Comparison of ENCODE assay signal across 8 cellular contexts in the genomic region with DNA sequence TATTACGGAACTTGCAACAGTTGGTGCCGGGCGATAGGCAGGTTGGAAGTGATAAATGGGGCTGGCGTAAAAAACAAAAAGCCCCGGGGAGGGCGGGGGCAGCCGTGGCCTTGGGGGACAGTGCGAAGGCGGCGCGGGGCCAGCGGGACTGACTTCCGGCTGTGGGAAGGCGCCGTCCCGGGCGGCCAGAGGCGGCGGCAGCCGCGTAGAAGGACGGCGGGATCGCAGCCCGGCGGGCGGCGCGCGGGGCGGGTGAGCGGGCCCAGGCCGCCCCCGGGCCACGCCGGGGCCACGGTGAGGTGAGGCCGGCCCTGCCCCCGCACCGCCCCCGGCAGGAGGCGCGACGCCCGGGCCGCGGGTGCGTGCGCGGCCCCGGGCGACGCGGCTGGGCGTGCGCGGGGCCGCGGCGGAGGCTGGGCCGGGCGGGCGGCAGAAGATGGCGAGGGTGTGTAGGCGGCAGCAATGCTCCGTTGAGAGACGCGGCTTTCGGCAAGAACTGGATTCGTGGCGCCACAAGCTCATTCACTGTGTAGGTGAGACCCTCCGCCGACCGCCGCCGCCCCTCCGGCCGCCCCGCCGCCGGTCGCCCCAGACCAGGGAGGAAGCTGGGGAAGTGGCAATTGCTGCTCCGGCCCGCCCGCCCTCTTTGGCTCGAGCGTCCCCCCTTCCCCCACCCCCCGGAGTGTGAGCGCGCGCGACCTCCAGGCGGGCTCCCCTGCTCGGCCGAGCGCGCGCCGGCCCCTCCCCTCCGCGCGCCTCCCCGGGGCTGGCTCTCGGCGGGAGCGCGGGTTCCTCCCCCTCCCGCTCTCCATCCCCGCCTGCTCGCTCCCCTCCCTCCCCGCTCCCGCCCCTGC. TPM values are rescaled to one million over a fixed set of nuclear protein-coding genes. Genes with fewer than 3 reads are reported as not detected.
DNase-seq lines count a peak whose midpoint lies in the region; ATAC-seq and TF ChIP-seq lines count a peak whose summit lies in the region.

A gene (plus strand): TSS at position 432 of the 854 bp plus-strand sequence. CDS start 116,760 bp downstream, outside the sequence.

- peak; percentile 68 for DNase-seq in AG09319 (ENCODE audit: extremely low read depth, low read depth)
- DNase-seq in NCI-H460 (ENCODE audit: extremely low read depth, low read depth) = peak; percentile 82
- DNase-seq in activated CD4-positive, alpha-beta T cell treated with anti-CD3 and anti-CD28 coated beads for 48 hours = peak; percentile 87
- DNase-seq in left colon = peak; percentile 83 to 88
- peak; percentile 72 to 78 for DNase-seq in stimulated activated CD4-positive, alpha-beta T cell treated with anti-CD3 and anti-CD28 coated beads, Interleukin-1b, Interleukin-23, amount 100 ng/mL, for 4 hours (ENCODE audit: low read depth in 2 of 2)

- peak; percentile 52 for ATAC-seq in HG03159 (IDR thresholded peaks at IDR 0.05; ENCODE audit: unreplicated experiment)
- ATAC-seq in left colon = peak; percentile 74

- intact Hi-C loops in left colon (cut with DNase I, micrococcal nuclease) = loop anchor here in 1 of 2 donors (10.0 kb wide), 1 partner anchor 457 kb away; no protein-coding TSS in a partner anchor

- no peak for TF ChIP-seq CTCF in AG09319 (IDR thresholded peaks at IDR 0.05; ENCODE audit: low read depth, low read length)

- in situ Hi-C loops in GM18951 (cut with MboI; ENCODE audit: low sequenced_read_pairs, unreplicated experiment) = no loop called here

- peak; percentile 81 for TF ChIP-seq POLR2A in GM18951 (IDR thresholded peaks at IDR 0.05; ENCODE audit: extremely low read depth, insufficient read depth, insufficient read length)

- H3K27ac ChIP-seq in cingulate gyrus (ENCODE audit: low read depth, low read length) = peak within 1 kb of the TSS; percentile 92

RNA-seq across cellular contexts. Expression of the gene that starts here (rescaled TPM):
- total RNA-seq in NCI-H460 (2014; rRNA removed; shearing (Covaris generic)) = 12.8 and 16.2 TPM in 2 replicates
- polyA plus RNA-seq in NCI-H460 (2014; cell fraction: nucleus; rRNA removed) = 8.8 and 14.5 TPM in 2 replicates
- total RNA-seq in left colon = 10 to 100 TPM; 82.4 to 93.7 TPM

Comparison
In these comparisons a context has a peak if more than half of its experiments do, and no peak if none do; other contexts are left out.
1. Peak in every context shown above with its lines: DNase-seq, ATAC-seq and H3K27ac ChIP-seq.